In genomic region chr15:90340345-90340744, GRCh38 we compare ENCODE assay signal across 24 cellular contexts. TPM values are rescaled to one million over a fixed set of nuclear protein-coding genes. Genes with fewer than 3 reads are reported as not detected.
DNase-seq lines count a peak whose midpoint lies in the region; ATAC-seq and TF ChIP-seq lines count a peak whose summit lies in the region.
"Had no signal": no experiment of that assay in that cellular context is flagged by ENCODE, and none has a peak within 500 bp of the region (broad histone marks: within the 10 kb centered on the region; RNA-seq: fewer than 3 reads in every experiment).

No MANE protein-coding gene starts in this region.

- peaks cover 0 to 4% of the 10 kb centered on the region in 2 experiments; a peak in 1 of 4 replicates for H3K4me1 Mint-ChIP-seq in H9
- no peaks in the 10 kb centered on the region for H3K4me1 Mint-ChIP-seq in endodermal cell
- H3K4me1 Mint-ChIP-seq: neural progenitor cell had no signal

- no peak overlapping the region for H3K56ac ChIP-seq in H9 (ENCODE audit: insufficient read length, low read depth, low read length)

- peak; percentile 37 for DNase-seq in COLO668 (lab: John Stamatoyannopoulos, UW; ENCODE audit: unreplicated experiment)
- DNase-seq in H9 = peak; percentile 78
- peak; percentile 20 for DNase-seq in NCI-H748 treated with DMSO at 0.1 percent for 48 hours (lab: John Stamatoyannopoulos, UW)
- DNase-seq in endodermal cell = peak; percentile 85
- no peak for DNase-seq in activated T-cell treated with anti-CD3 and anti-CD28 coated beads, Interleukin-2, amount 50 U/mL, for 48 hours
- no peak for DNase-seq in NCI-H187 treated with DMSO at 0.1 percent for 48 hours (lab: John Stamatoyannopoulos, UW)
- DNase-seq: activated CD8-positive, alpha-beta memory T cell treated with anti-CD3 and anti-CD28 coated beads, Interleukin-2, amount 50 U/mL, for 4 hours; activated naive CD8-positive, alpha-beta T cell treated with anti-CD3 and anti-CD28 coated beads, Interleukin-2, amount 50 U/mL, for 24 hours; brain microvascular endothelial cell; CD4-positive, CD25-positive, alpha-beta regulatory T cell; DMS79 treated with DMSO at 0.1 percent for 48 hours; HCEC 1CT; heart left ventricle; NCI-H1436; NCI-H226; SJCRH30; stimulated activated CD4-positive, alpha-beta T cell treated with anti-CD3 and anti-CD28 coated beads, Interleukin-1b, Interleukin-23, amount 100 ng/mL, for 48 hours; stimulated activated naive CD4-positive, alpha-beta T cell; thyroid gland; WERI-Rb-1 had no signal

- no peaks in the 10 kb centered on the region for H3K79me2 ChIP-seq in H9 (ENCODE audit: insufficient read depth, low read length)

- H4K20me1 ChIP-seq in H9 (ENCODE audit: control insufficient read depth, insufficient read depth, insufficient read length) = no peaks in the 10 kb centered on the region

- no peak overlapping the region for H2BK120ac ChIP-seq in H9 (ENCODE audit: low read depth, low read length, poor library complexity, severe bottlenecking)

- WGBS in H9 (ENCODE audit: extremely low coverage, insufficient read length, low lambda C conversion rate) = no CpG with 5 or more reads among the region's 6 CpGs
- 52 to 64% methylated on average over 5 to 6 of the region's 6 CpGs for WGBS in endodermal cell (ENCODE audit: insufficient coverage in 1 of 2, insufficient read length in 1 of 2), 2 experiments

- H2AK5ac ChIP-seq in H9 (ENCODE audit: insufficient read length, low read length) = no peak overlapping the region

- H2AFZ ChIP-seq in H9 (ENCODE audit: low read length) = no peak overlapping the region
- H2AFZ ChIP-seq: neural progenitor cell had no signal

- H3K4me3 Mint-ChIP-seq in H9 (no peak overlapping the region), endodermal cell (no peak overlapping the region)
- H3K4me3 Mint-ChIP-seq: activated naive CD8-positive, alpha-beta T cell treated with anti-CD3 and anti-CD28 coated beads, Interleukin-2, amount 50 U/mL, for 24 hours; CD4-positive, CD25-positive, alpha-beta regulatory T cell; neural progenitor cell had no signal

- no peak overlapping the region for H2BK20ac ChIP-seq in H9 (ENCODE audit: low read depth, low read length, poor library complexity, severe bottlenecking)

- no peaks in the 10 kb centered on the region for H3K27me3 ChIP-seq in H9 (ENCODE audit: insufficient read depth, low read length)
- H3K27me3 ChIP-seq in endodermal cell (ENCODE audit: control insufficient read depth, insufficient read depth, low read length, poor library complexity, severe bottlenecking) = peaks cover 74% of the 10 kb centered on the region
- H3K27me3 ChIP-seq: brain microvascular endothelial cell, heart left ventricle, neural progenitor cell, SJCRH30, thyroid gland had no signal

- no peak overlapping the region for H3K4ac ChIP-seq in H9 (ENCODE audit: low read depth, low read length)

- H3K4me1 ChIP-seq in H9 (ENCODE audit: insufficient read depth, low read length) (no peaks in the 10 kb centered on the region), endodermal cell (ENCODE audit: control insufficient read depth, insufficient read depth, low read length) (no peaks in the 10 kb centered on the region)
- H3K4me1 ChIP-seq: neural progenitor cell had no signal

- H4K8ac ChIP-seq in H9 (replicated peaks; ENCODE audit: insufficient read length, low read depth, low read length) = no peak overlapping the region

- H4K5ac ChIP-seq in H9 (ENCODE audit: insufficient read length, low read depth, low read length) = no peak overlapping the region

- no peaks in the 10 kb centered on the region for H3K79me1 ChIP-seq in H9 (ENCODE audit: insufficient read depth, low read depth, low read length, poor library complexity, severe bottlenecking)

- H3K9ac ChIP-seq in H9 (ENCODE audit: extremely low read depth, insufficient read length, low read length) (no peak overlapping the region), endodermal cell (ENCODE audit: extremely low read depth, low read length, poor library complexity, severe bottlenecking) (no peak overlapping the region)
- H3K9ac ChIP-seq: neural progenitor cell had no signal

- H3K23me2 ChIP-seq in H9 (ENCODE audit: insufficient read length, low read depth, low read length, poor library complexity, severe bottlenecking) = no peaks in the 10 kb centered on the region

- no peak overlapping the region for H3T11ph ChIP-seq in H9 (ENCODE audit: low read length)

- H3K4me2 ChIP-seq in H9 (ENCODE audit: insufficient read depth, insufficient read length, low read length) = no peak overlapping the region
- H3K4me2 ChIP-seq: neural progenitor cell had no signal

- no peak overlapping the region for H3K4me3 ChIP-seq in endodermal cell (ENCODE audit: low read length)
- H3K4me3 ChIP-seq: heart left ventricle, neural progenitor cell, SJCRH30, thyroid gland had no signal

- no peak overlapping the region for H3K23ac ChIP-seq in H9 (ENCODE audit: insufficient read length, low read depth, low read length)

- H3K27me3 Mint-ChIP-seq in H9 (ENCODE audit: low read depth) = no peaks in the 10 kb centered on the region
- peaks cover 68% of the 10 kb centered on the region for H3K27me3 Mint-ChIP-seq in endodermal cell (ENCODE audit: insufficient read depth)
- H3K27me3 Mint-ChIP-seq: activated naive CD8-positive, alpha-beta T cell treated with anti-CD3 and anti-CD28 coated beads, Interleukin-2, amount 50 U/mL, for 24 hours; CD4-positive, CD25-positive, alpha-beta regulatory T cell had no signal

- TF ChIP-seq CTCF in H9 (conservative IDR thresholded peaks at IDR 0.05) = peak; percentile 28; the same call in 2 of the 3 replicates
- TF ChIP-seq CTCF in endodermal cell (conservative IDR thresholded peaks at IDR 0.05) = peak; percentile 35

- no peaks in the 10 kb centered on the region for H3K36me3 Mint-ChIP-seq in H9 (ENCODE audit: insufficient read depth in 1 of 3, low read depth in 3 of 3)
- H3K36me3 Mint-ChIP-seq in endodermal cell (ENCODE audit: low read depth) = no peaks in the 10 kb centered on the region
- H3K36me3 Mint-ChIP-seq: CD4-positive, CD25-positive, alpha-beta regulatory T cell; neural progenitor cell had no signal

- H3K27ac ChIP-seq in H9 (ENCODE audit: insufficient read length, low read depth, low read length) (no peak overlapping the region), endodermal cell (ENCODE audit: low read depth, low read length) (no peak overlapping the region)
- H3K27ac ChIP-seq: brain microvascular endothelial cell, heart left ventricle, neural progenitor cell, SJCRH30, thyroid gland, WERI-Rb-1 had no signal

- no peak for ATAC-seq in GM21786 (IDR thresholded peaks at IDR 0.05; ENCODE audit: unreplicated experiment)
- ATAC-seq in HG03432 (IDR thresholded peaks at IDR 0.05; ENCODE audit: unreplicated experiment) = no peak
- ATAC-seq: activated naive CD8-positive, alpha-beta T cell treated with anti-CD3 and anti-CD28 coated beads, Interleukin-2, amount 50 U/mL, for 24 hours; heart left ventricle had no signal

- no peak overlapping the region for H2BK15ac ChIP-seq in H9 (ENCODE audit: low read depth, low read length)

- H2BK5ac ChIP-seq in H9 (ENCODE audit: insufficient read length, low read length) = no peak overlapping the region

- no peak overlapping the region for H3K18ac ChIP-seq in H9 (ENCODE audit: insufficient read length, low read depth, low read length)

- no peak overlapping the region for H3K14ac ChIP-seq in H9 (ENCODE audit: insufficient read depth, low read length)

- no peaks in the 10 kb centered on the region for H3K9me3 Mint-ChIP-seq in H9
- peaks cover 3% of the 10 kb centered on the region for H3K9me3 Mint-ChIP-seq in endodermal cell
- H3K9me3 Mint-ChIP-seq: activated naive CD8-positive, alpha-beta T cell treated with anti-CD3 and anti-CD28 coated beads, Interleukin-2, amount 50 U/mL, for 24 hours; CD4-positive, CD25-positive, alpha-beta regulatory T cell; neural progenitor cell had no signal

- H2BK12ac ChIP-seq in H9 (ENCODE audit: insufficient read length, low read depth, low read length) = no peak overlapping the region

- no peaks in the 10 kb centered on the region for H3K36me3 ChIP-seq in endodermal cell (ENCODE audit: control insufficient read depth, insufficient read depth, low read length)
- H3K36me3 ChIP-seq: brain microvascular endothelial cell, heart left ventricle, neural progenitor cell, SJCRH30, thyroid gland, WERI-Rb-1 had no signal

- H4K91ac ChIP-seq in H9 (ENCODE audit: insufficient read length, low read depth, low read length) = no peak overlapping the region

- no peaks in the 10 kb centered on the region for H3K9me3 ChIP-seq in H9 (ENCODE audit: control insufficient read depth, low read depth, low read length)
- H3K9me3 ChIP-seq in endodermal cell (ENCODE audit: control insufficient read depth, low read length) = no peaks in the 10 kb centered on the region
- H3K9me3 ChIP-seq: heart left ventricle, SJCRH30, thyroid gland had no signal

- H3K27ac Mint-ChIP-seq in H9 (no peak overlapping the region; a peak in 1 of 7 replicates), endodermal cell (no peak overlapping the region)
- H3K27ac Mint-ChIP-seq: activated naive CD8-positive, alpha-beta T cell treated with anti-CD3 and anti-CD28 coated beads, Interleukin-2, amount 50 U/mL, for 24 hours; CD4-positive, CD25-positive, alpha-beta regulatory T cell; neural progenitor cell; progenitor cell of endocrine pancreas had no signal

RNA-seq across cellular contexts. Expression of gene ZNF774, which starts 11.7 kb away (rescaled TPM):
- total RNA-seq in H9 (2021) = 1.0 and 2.5 TPM in 2 replicates
- 1 to 10 TPM; 2.5 to 3.6 TPM for total RNA-seq in endodermal cell
- polyA plus RNA-seq in endodermal cell (2013, experiment 1 of 2) = 2.0 TPM
- 2.5 TPM for polyA plus RNA-seq in endodermal cell (2013, experiment 2 of 2)
- total RNA-seq: CD4-positive, CD25-positive, alpha-beta regulatory T cell had no signal
- polyA plus RNA-seq: CD4-positive, CD25-positive, alpha-beta regulatory T cell had no signal

RNA-seq across cellular contexts. Expression of gene IQGAP1, which starts 47.7 kb away (rescaled TPM):
- total RNA-seq in H9 (2021) (67.0 and 72.4 TPM in 2 replicates), endodermal cell (100 to 1,000 TPM in 1 of 2 donors, 10 to 100 TPM in 1; 94.4 to 124 TPM)
- 48.6 TPM for polyA plus RNA-seq in endodermal cell (2013, experiment 1 of 2)
- 59.3 TPM for polyA plus RNA-seq in endodermal cell (2013, experiment 2 of 2)

Comparison
In these comparisons a context has a peak if more than half of its experiments do, and no peak if none do; other contexts are left out.
1. DNase-seq: peak in COLO668 (single experiment), H9 (single experiment), NCI-H748 treated with DMSO at 0.1 percent for 48 hours (single experiment) and endodermal cell (single experiment); none in activated T-cell treated with anti-CD3 and anti-CD28 coated beads, Interleukin-2, amount 50 U/mL, for 48 hours (0 of 2) and NCI-H187 treated with DMSO at 0.1 percent for 48 hours (single experiment).